In genomic region chr5:154626876-154627552, GRCh38 we compare ENCODE assay signal across 20 cellular contexts.
DNase-seq lines count a peak whose midpoint lies in the region; ATAC-seq and TF ChIP-seq lines count a peak whose summit lies in the region.
"Had no signal": no experiment of that assay in that cellular context is flagged by ENCODE, and none has a peak within 500 bp of the region (broad histone marks: within the 10 kb centered on the region; RNA-seq: fewer than 3 reads in every experiment).

No MANE protein-coding gene starts in this region.

- H3K27ac Mint-ChIP-seq in GM23338, result no peak overlapping the region
- H3K27ac Mint-ChIP-seq: CD8-positive, alpha-beta memory T cell had no signal

- intact Hi-C loops in upper lobe of right lung (cut with DNase I), result no loop called here

- H3K27ac ChIP-seq in GM23338 (ENCODE audit: low read depth) (no peak overlapping the region), upper lobe of right lung (peak overlapping the region; percentile 55)

- no peak overlapping the region for H3K4me2 ChIP-seq in GM23338

- peaks cover 8% of the 10 kb centered on the region for H3K27me3 Mint-ChIP-seq in GM23338 (ENCODE audit: insufficient read depth, low read depth, poor library complexity)

- no peaks in the 10 kb centered on the region for H3K9me2 ChIP-seq in GM23338 (ENCODE audit: insufficient read depth)

- peak overlapping the region; percentile 66 for H3K9ac ChIP-seq in adipocyte (ENCODE audit: low read length)

- no peaks in the 10 kb centered on the region for H4K20me1 ChIP-seq in GM23338 (replicated peaks; ENCODE audit: insufficient read depth)

- H3K4me3 Mint-ChIP-seq in GM23338, result no peak overlapping the region
- H3K4me3 Mint-ChIP-seq: CD8-positive, alpha-beta memory T cell had no signal

- TF ChIP-seq CTCF in GM23338 (conservative IDR thresholded peaks at IDR 0.05; ENCODE audit: low read depth in 2 of 2), result no peak
- no peak for TF ChIP-seq CTCF in upper lobe of right lung (IDR thresholded peaks at IDR 0.05)

- no peak for DNase-seq in GM23338 (ENCODE audit: low spot score)
- no peak for DNase-seq in adipocyte (ENCODE audit: low read depth)
- peak; percentile 57 for DNase-seq in mesenteric fat pad (ENCODE audit: low spot score)
- DNase-seq in upper lobe of right lung, result no peak
- DNase-seq in NCI-H2196 (lab: John Stamatoyannopoulos, UW; ENCODE audit: unreplicated experiment), result no peak
- no peak for DNase-seq in GM03348 (ENCODE audit: low spot score)
- DNase-seq in NCI-H1436 (lab: John Stamatoyannopoulos, UW), result no peak
- DNase-seq: C1 segment of cervical spinal cord; CD8-positive, alpha-beta memory T cell; DMS79; HCEC 1CT; KG1; MV-4-11; NCI-H187; NCI-H2107; NCI-H2227 treated with DMSO at 0.1 percent for 48 hours; NCI-H510A treated with DMSO at 0.1 percent for 48 hours; NCI-H774; RPMI8226; SIG-M5 had no signal

- H3K4me1 ChIP-seq in GM23338 (ENCODE audit: insufficient read depth) (no peaks in the 10 kb centered on the region), adipocyte (ENCODE audit: control insufficient read depth, insufficient read depth, low read length) (peaks cover 39% of the 10 kb centered on the region), upper lobe of right lung (no peaks in the 10 kb centered on the region)

- no peaks in the 10 kb centered on the region for H3F3A ChIP-seq in GM23338 (replicated peaks; ENCODE audit: low read depth)

- H3K27me3 ChIP-seq in GM23338 (ENCODE audit: insufficient read depth) (no peaks in the 10 kb centered on the region), adipocyte (replicated peaks; ENCODE audit: control insufficient read depth, insufficient read depth, low read length) (no peaks in the 10 kb centered on the region), upper lobe of right lung (no peaks in the 10 kb centered on the region)

- no peaks in the 10 kb centered on the region for H3K36me3 Mint-ChIP-seq in GM23338 (ENCODE audit: low read depth)
- H3K36me3 Mint-ChIP-seq: CD8-positive, alpha-beta memory T cell had no signal

- H3K9me3 Mint-ChIP-seq in GM23338, result no peaks in the 10 kb centered on the region
- H3K9me3 Mint-ChIP-seq: CD8-positive, alpha-beta memory T cell had no signal

- no peak overlapping the region for H3K4me3 ChIP-seq in GM23338
- H3K4me3 ChIP-seq in adipocyte (ENCODE audit: low read length), result no peak overlapping the region
- H3K4me3 ChIP-seq in upper lobe of right lung, result no peak overlapping the region

- H2AFZ ChIP-seq in GM23338, result peak overlapping the region; percentile 23; the same call in 1 of the 2 replicates

- H3K9me3 ChIP-seq in adipocyte (ENCODE audit: control insufficient read depth, low read length) (no peaks in the 10 kb centered on the region), upper lobe of right lung (no peaks in the 10 kb centered on the region)

- H3K4me1 Mint-ChIP-seq in GM23338, result no peaks in the 10 kb centered on the region
- H3K4me1 Mint-ChIP-seq: CD8-positive, alpha-beta memory T cell had no signal

- H3K36me3 ChIP-seq in GM23338 (ENCODE audit: insufficient read depth), result no peaks in the 10 kb centered on the region
- H3K36me3 ChIP-seq in adipocyte (ENCODE audit: control insufficient read depth, insufficient read depth, low read length, severe bottlenecking), result no peaks in the 10 kb centered on the region
- no peaks in the 10 kb centered on the region for H3K36me3 ChIP-seq in upper lobe of right lung

- no peak for ATAC-seq in GM23338
- no peak for ATAC-seq in upper lobe of right lung

- no peaks in the 10 kb centered on the region for H3K79me2 ChIP-seq in GM23338 (replicated peaks; ENCODE audit: insufficient read depth)

TF ChIP-seq in GM23338, 12 proteins besides CTCF, POLR2A, EP300 and RAD21:
- TF ChIP-seq NANOG (IDR thresholded peaks at IDR 0.05; ENCODE audit: borderline replicate concordance), result no peak
